In genomic region chr9:99491408-99492259, GRCh38 we compare ENCODE assay signal across 11 cellular contexts.
DNase-seq lines count a peak whose midpoint lies in the region; ATAC-seq, FAIRE-seq and TF ChIP-seq lines count a peak whose summit lies in the region.
"Had no signal": no experiment of that assay in that cellular context is flagged by ENCODE, and none has a peak within 500 bp of the region (broad histone marks: within the 10 kb centered on the region; RNA-seq: fewer than 3 reads in every experiment).

No MANE protein-coding gene starts in this region.

- H3K27ac Mint-ChIP-seq in neural progenitor cell = peak overlapping the region; percentile 42

- ATAC-seq in GM19023 (IDR thresholded peaks at IDR 0.05; ENCODE audit: unreplicated experiment) = peak; percentile 60
- peak; percentile 62 for ATAC-seq in HG03159 (IDR thresholded peaks at IDR 0.05; ENCODE audit: unreplicated experiment)
- ATAC-seq in HepG2 = no peak
- no peak for ATAC-seq in GM18520 (IDR thresholded peaks at IDR 0.05; ENCODE audit: unreplicated experiment)
- ATAC-seq: left ventricle myocardium superior had no signal

- no peaks in the 10 kb centered on the region for H3K36me3 ChIP-seq in adipocyte (ENCODE audit: control insufficient read depth, insufficient read depth, low read length, severe bottlenecking)
- H3K36me3 ChIP-seq in neural progenitor cell = no peaks in the 10 kb centered on the region
- no peaks in the 10 kb centered on the region for H3K36me3 ChIP-seq in HepG2 (replicated peaks in 1 of 2; ENCODE audit: control insufficient read depth in 1 of 2, insufficient read depth in 2 of 2, low read length in 2 of 2)

- in situ Hi-C loops in HepG2 (cut with HindIII; ENCODE audit: extremely low pct_ligation_motif_present, low pct_unique_long_range_greater_than_20kb) = no loop called here

- H3K27me3 Mint-ChIP-seq in neural progenitor cell (ENCODE audit: insufficient read depth, low read depth) = peaks cover 6% of the 10 kb centered on the region

- H3F3A ChIP-seq in neural progenitor cell (ENCODE audit: low read depth) = peaks cover 22% of the 10 kb centered on the region

- H3K27ac ChIP-seq in neural progenitor cell (no peak overlapping the region), HepG2 (ENCODE audit: extremely low read length, insufficient read depth, low read length) (no peak overlapping the region)

- 33% methylated on average over 10 of the region's 10 CpGs for WGBS in HepG2 (ENCODE audit: low lambda C conversion rate)

- H3K36me3 Mint-ChIP-seq in neural progenitor cell = no peaks in the 10 kb centered on the region

- intact Hi-C loops in HepG2 (cut with micrococcal nuclease; ENCODE audit: unreplicated experiment) = no loop called here

- H3K4me2 ChIP-seq in neural progenitor cell (no peak overlapping the region), HepG2 (ENCODE audit: low read depth, low read length) (no peak overlapping the region)

- TF ChIP-seq EP300 in HepG2 (IDR thresholded peaks at IDR 0.05; ENCODE audit: low read depth in 2 of 2, low read length in 2 of 2) = no peak
- no peak for TF ChIP-seq EP300 in HepG2 (CRISPR knock-in tag; IDR thresholded peaks at IDR 0.05; ENCODE audit: borderline replicate concordance)

- FAIRE-seq in HepG2 (lab: Jason Lieb, UNC) = no peak
- FAIRE-seq: urothelium cell line had no signal

- no peaks in the 10 kb centered on the region for H3K9me3 ChIP-seq in adipocyte (ENCODE audit: control insufficient read depth, low read length)
- no peaks in the 10 kb centered on the region for H3K9me3 ChIP-seq in neural progenitor cell (ENCODE audit: low read depth)
- H3K9me3 ChIP-seq in HepG2 (ENCODE audit: low read length) = no peaks in the 10 kb centered on the region

- H3K9me3 Mint-ChIP-seq in neural progenitor cell = no peaks in the 10 kb centered on the region

- peak; percentile 75 for DNase-seq in adipocyte (ENCODE audit: low read depth)
- no peak for DNase-seq in neural progenitor cell (ENCODE audit: low spot score)
- no peak for DNase-seq in ureter (ENCODE audit: low spot score)
- DNase-seq in HepG2 (ENCODE audit: low spot score) = no peak
- DNase-seq in activated naive CD4-positive, alpha-beta T cell treated with Interleukin-2 at 50 U/mL for 16 hours = no peak
- DNase-seq: left ventricle myocardium superior, NCI-H748 treated with DMSO at 0.1 percent for 48 hours had no signal

- no peak overlapping the region for H3K4me3 Mint-ChIP-seq in neural progenitor cell

- TF ChIP-seq CTCF in neural progenitor cell (IDR thresholded peaks at IDR 0.05) = no peak
- no peak for TF ChIP-seq CTCF in HepG2 (CRISPR knock-in tag; IDR thresholded peaks at IDR 0.05)

- TF ChIP-seq POLR2A in HepG2 (IDR thresholded peaks at IDR 0.05; ENCODE audit: insufficient read depth in 1 of 2, low read depth in 2 of 2, low read length in 2 of 2) = no peak

- POLR2A ChIA-PET in HepG2 (lab: Yijun Ruan, JAX) = no interaction called here

- H3K4me1 ChIP-seq in adipocyte (ENCODE audit: control insufficient read depth, insufficient read depth, low read length) (peaks cover 10% of the 10 kb centered on the region), neural progenitor cell (peaks cover 17% of the 10 kb centered on the region), HepG2 (ENCODE audit: insufficient read depth, low read length) (no peaks in the 10 kb centered on the region)

- CTCF ChIA-PET in HepG2 (lab: Yijun Ruan, JAX; ENCODE audit: low intra/inter-chr PET ratio, low total read pairs) = no interaction called here

- no TSS peak for BruUV-seq in HepG2 (replicated peaks; lab: Mats Ljungman, UMichigan)

- H3K79me2 ChIP-seq in neural progenitor cell (ENCODE audit: low read depth) (no peaks in the 10 kb centered on the region), HepG2 (ENCODE audit: insufficient read depth, low read length) (no peaks in the 10 kb centered on the region)

- H3K9ac ChIP-seq in adipocyte (ENCODE audit: low read length) (no peak overlapping the region), neural progenitor cell (no peak overlapping the region), HepG2 (ENCODE audit: insufficient read depth, low read depth, low read length) (no peak overlapping the region)

- no peak overlapping the region for H3K4me3 ChIP-seq in adipocyte (ENCODE audit: low read length)
- no peak overlapping the region for H3K4me3 ChIP-seq in neural progenitor cell
- no peak overlapping the region for H3K4me3 ChIP-seq in HepG2 (replicated peaks in 1 of 3; ENCODE audit: insufficient read depth in 1 of 3, low read depth in 2 of 3, low read length in 3 of 3)

- no peak overlapping the region for H2AFZ ChIP-seq in neural progenitor cell (replicated peaks)
- H2AFZ ChIP-seq in HepG2 (ENCODE audit: low read length) = no peak overlapping the region

- H4K20me1 ChIP-seq in neural progenitor cell (ENCODE audit: low read depth) = no peaks in the 10 kb centered on the region
- H4K20me1 ChIP-seq in HepG2 (ENCODE audit: insufficient read depth, low read length) = no peaks in the 10 kb centered on the region

- H3K27me3 ChIP-seq in adipocyte (replicated peaks; ENCODE audit: control insufficient read depth, insufficient read depth, low read length) (no peaks in the 10 kb centered on the region), neural progenitor cell (no peaks in the 10 kb centered on the region), HepG2 (ENCODE audit: control insufficient read depth in 1 of 2, insufficient read depth in 2 of 2, low read length in 2 of 2) (peaks cover 0 to 3% of the 10 kb centered on the region in 2 experiments; a peak in 1 of 5 replicates)

- TF ChIP-seq RAD21 in HepG2 (CRISPR knock-in tag; IDR thresholded peaks at IDR 0.05) = no peak

- peaks cover 25% of the 10 kb centered on the region for H3K4me1 Mint-ChIP-seq in neural progenitor cell

TF ChIP-seq in HepG2, 621 proteins besides CTCF, POLR2A, EP300 and RAD21:
- TF ChIP-seq ZNF33A (CRISPR knock-in tag; IDR thresholded peaks at IDR 0.05; ENCODE audit: borderline replicate concordance) = no peak
- TF ChIP-seq ZNF441 (CRISPR knock-in tag; IDR thresholded peaks at IDR 0.05; ENCODE audit: borderline replicate concordance) = no peak
- no peak for TF ChIP-seq ZC3H4 (CRISPR knock-in tag; IDR thresholded peaks at IDR 0.05; ENCODE audit: borderline replicate concordance)
- no peak for TF ChIP-seq ZNF878 (CRISPR knock-in tag; IDR thresholded peaks at IDR 0.05)
- no peak for TF ChIP-seq ZNF207 (IDR thresholded peaks at IDR 0.05; ENCODE audit: borderline replicate concordance)
- TF ChIP-seq ZNF605 (CRISPR knock-in tag; IDR thresholded peaks at IDR 0.05) = no peak
- no peak for TF ChIP-seq ZFP37 (CRISPR knock-in tag; IDR thresholded peaks at IDR 0.05; ENCODE audit: borderline replicate concordance)
- TF ChIP-seq ZNF550 (CRISPR knock-in tag; IDR thresholded peaks at IDR 0.05; ENCODE audit: borderline replicate concordance) = no peak
- TF ChIP-seq ZMYM2 (CRISPR knock-in tag; IDR thresholded peaks at IDR 0.05) = no peak
- TF ChIP-seq MEIS2 (CRISPR knock-in tag; IDR thresholded peaks at IDR 0.05) = no peak
TF ChIP-seq in HepG2: peak in this region for 0.

Comparison
In these comparisons a context has a peak if more than half of its experiments do, and no peak if none do; other contexts are left out.
1. ATAC-seq: peak in GM19023 (single experiment) and HG03159 (single experiment); none in HepG2 (single experiment) and GM18520 (single experiment).